In genomic region chrX:149950681-149951080, GRCh38 we compare ENCODE assay signal across 9 cellular contexts. TPM values are rescaled to one million over a fixed set of nuclear protein-coding genes. Genes with fewer than 3 reads are reported as not detected.
DNase-seq lines count a peak whose midpoint lies in the region; ATAC-seq and TF ChIP-seq lines count a peak whose summit lies in the region.
"Had no signal": no experiment of that assay in that cellular context is flagged by ENCODE, and none has a peak within 500 bp of the region (broad histone marks: within the 10 kb centered on the region; RNA-seq: fewer than 3 reads in every experiment).

No MANE protein-coding gene starts in this region.

- TF ChIP-seq CTCF in AG04450 (IDR thresholded peaks at IDR 0.05; ENCODE audit: low read depth, low read length): peak; percentile 52
- TF ChIP-seq CTCF in GM12872 (IDR thresholded peaks at IDR 0.05; ENCODE audit: insufficient read depth, low read depth, low read length): peak; percentile 32; the same call in 1 of the 3 replicates
- peak; percentile 41 for TF ChIP-seq CTCF in psoas muscle (IDR thresholded peaks at IDR 0.05)

- H3K27me3 ChIP-seq in AG04450 (ENCODE audit: control insufficient read depth, insufficient read depth, low read length) (no peaks in the 10 kb centered on the region), NT2/D1 (ENCODE audit: insufficient read depth, insufficient read length) (no peaks in the 10 kb centered on the region), psoas muscle (ENCODE audit: insufficient read depth in 3 of 3, low read length in 2 of 3) (no peaks in the 10 kb centered on the region)

- intact Hi-C loops in psoas muscle (cut with DNase I): loop anchor here (10.0 kb wide), 3 partner anchors 264 to 734 kb away; no protein-coding TSS in a partner anchor

- DNase-seq in AG04450 (ENCODE audit: low read depth, low spot score): peak; percentile 23
- DNase-seq in NT2/D1 (ENCODE audit: low read depth, low spot score): peak; percentile 11
- DNase-seq in erythroblast (lab: John Stamatoyannopoulos, UW): peak; percentile 16 to 45
- DNase-seq in psoas muscle: no peak
- no peak for DNase-seq in NCI-H226

- H3K4me1 ChIP-seq in NT2/D1 (ENCODE audit: insufficient read depth, insufficient read length): no peaks in the 10 kb centered on the region
- peaks cover 6% of the 10 kb centered on the region for H3K4me1 ChIP-seq in psoas muscle

- peak in 3 of 4 donors; percentile 58 to 77 (median 60) for ATAC-seq in psoas muscle
- ATAC-seq in GM19397 (IDR thresholded peaks at IDR 0.05; ENCODE audit: unreplicated experiment): no peak
- no peak for ATAC-seq in HG03469 (IDR thresholded peaks at IDR 0.05; ENCODE audit: unreplicated experiment)

- H3K4me3 ChIP-seq in AG04450 (ENCODE audit: low read depth, low read length) (no peak overlapping the region), NT2/D1 (ENCODE audit: insufficient read length, low read depth) (no peak overlapping the region), psoas muscle (no peak overlapping the region)

- H3K9me3 ChIP-seq in AG04450 (ENCODE audit: control insufficient read depth, insufficient read depth, low read length): no peaks in the 10 kb centered on the region
- no peaks in the 10 kb centered on the region for H3K9me3 ChIP-seq in NT2/D1 (ENCODE audit: insufficient read depth, low read length)
- no peaks in the 10 kb centered on the region for H3K9me3 ChIP-seq in psoas muscle

- no peak overlapping the region for H3K9ac ChIP-seq in NT2/D1 (ENCODE audit: insufficient read length, low read depth)

- CTCF ChIA-PET in AG04450 (lab: Charles Lee): interaction anchor here (0.7 to 2.7 kb wide), 9 partner anchors 10 to 767 kb away, joined by 3 to 13 read pairs (median 5); no protein-coding TSS in a partner anchor

- POLR2A ChIA-PET in AG04450 (lab: Yijun Ruan, JAX): no interaction called here

- peaks cover 4% of the 10 kb centered on the region for H3K36me3 ChIP-seq in NT2/D1 (ENCODE audit: insufficient read depth, insufficient read length, low read length)
- H3K36me3 ChIP-seq in psoas muscle (ENCODE audit: insufficient read depth in 1 of 2, low read depth in 1 of 2): peaks cover 3 to 24% of the 10 kb centered on the region in 2 donors

- WGBS in psoas muscle, 3 donors: 3 to 23% (median 9%) methylated on average over 1 of the region's 1 CpG

- no peak for TF ChIP-seq POLR2A in erythroblast (IDR thresholded peaks at IDR 0.05; ENCODE audit: low read length)

- H3K27ac ChIP-seq in AG04450 (ENCODE audit: low read depth, low read length): no peak overlapping the region
- H3K27ac ChIP-seq in psoas muscle: peak overlapping the region; percentile 50

RNA-seq across cellular contexts. Expression of gene EOLA2, which starts 12.4 kb away (rescaled TPM):
- polyA plus RNA-seq in AG04450 (2011; rRNA removed) (35.5 and 38.0 TPM in 2 replicates), psoas muscle (10 to 100 TPM; 13.7 to 33.7 (median 25.2) TPM)
- polyA minus RNA-seq in AG04450 (2011; rRNA and poly(A)+ RNA removed): 17.1 and 24.0 TPM in 2 replicates
- 10 to 100 TPM; 13.1 to 20.5 (median 15.5) TPM for total RNA-seq in psoas muscle

RNA-seq across cellular contexts. Expression of gene HSFX4, which starts 21.3 kb away (rescaled TPM):
- not detected in 2 replicates for polyA plus RNA-seq in AG04450 (2011; rRNA removed)
- not detected in 2 replicates for polyA minus RNA-seq in AG04450 (2011; rRNA and poly(A)+ RNA removed)
- not detected for total RNA-seq in psoas muscle
- under 1 TPM in 1 of 3 donors, not detected in 2; 0.08 TPM for polyA plus RNA-seq in psoas muscle
- total RNA-seq: H1 had no signal
- polyA plus RNA-seq: H1 had no signal

Comparison
In these comparisons a context has a peak if more than half of its experiments do, and no peak if none do; other contexts are left out.
1. DNase-seq: peak in AG04450 (single experiment), NT2/D1 (single experiment) and erythroblast (2 of 2); none in psoas muscle (0 of 2) and NCI-H226 (single experiment).
2. ATAC-seq: peak in psoas muscle (3 of 4); none in GM19397 (single experiment) and HG03469 (single experiment).
3. Peak in every context shown above with its lines, with median percentiles within 50 percentile points of each other: CTCF ChIP-seq.